29 cellular contexts compared by ENCODE assay signal in genomic region chr12:119615518-119616475, GRCh38. TPM values are rescaled to one million over a fixed set of nuclear protein-coding genes. Genes with fewer than 3 reads are reported as not detected.
"Had no signal": no experiment of that assay in that cellular context is flagged by ENCODE, and none has a peak within 500 bp of the region (broad histone marks: within the 10 kb centered on the region; RNA-seq: fewer than 3 reads in every experiment).

No MANE protein-coding gene starts in this region.

- H3K27ac Mint-ChIP-seq: natural killer cell treated with Interleukin-12 subunit alpha and Interleukin-12 subunit beta and Interleukin-15 and Interleukin-18, amount 100 ng/mL, for 72 hours; stimulated activated effector memory CD8-positive, alpha-beta T cell treated with anti-CD3 and anti-CD28 coated beads, Interleukin-12 subunit alpha, Interleukin-12 subunit beta, amount 100 ng/mL, for 72 hours had no signal

- H3K4me3 ChIP-seq: coronary artery, esophagus squamous epithelium, gastroesophageal sphincter, heart left ventricle, hepatocyte, lower lobe of right lung, pancreas, stomach, testis, tibial nerve, upper lobe of right lung, uterus had no signal

- H3K4me1 Mint-ChIP-seq: naive B cell; neural crest cell; stimulated activated effector memory CD8-positive, alpha-beta T cell treated with anti-CD3 and anti-CD28 coated beads, Interleukin-12 subunit alpha, Interleukin-12 subunit beta, amount 100 ng/mL, for 72 hours had no signal

- DNase-seq: dermis blood vessel endothelial cell; effector memory CD4-positive, alpha-beta T cell; erythroblast; esophagus squamous epithelium; foreskin fibroblast; heart left ventricle; kidney glomerular epithelial cell; left colon; left ventricle myocardium superior; lower lobe of right lung; naive B cell; pancreas; stimulated activated CD4-positive, alpha-beta T cell treated with anti-CD3 and anti-CD28 coated beads, Interleukin-2, amount 100 ng/mL, for 24 hours; stimulated activated CD4-positive, alpha-beta T cell treated with anti-CD3 and anti-CD28 coated beads, Interleukin-4, amount 100 ng/mL, for 24 hours; stimulated activated naive CD4-positive, alpha-beta T cell treated with Interleukin-2 at 50 U/mL for 16 hours; stomach; testis; upper lobe of right lung; uterus had no signal

- H3K27me3 ChIP-seq: hepatocyte, neutrophil, pancreas, stomach, testis, tibial nerve, upper lobe of right lung, uterus had no signal

- H3K36me3 Mint-ChIP-seq: stimulated activated effector memory CD8-positive, alpha-beta T cell treated with anti-CD3 and anti-CD28 coated beads, Interleukin-12 subunit alpha, Interleukin-12 subunit beta, amount 100 ng/mL, for 72 hours had no signal

- H3K4me2 ChIP-seq: hepatocyte had no signal

- ATAC-seq: gastroesophageal sphincter; heart left ventricle; left colon; left ventricle myocardium superior; lower lobe of right lung; natural killer cell treated with Interleukin-12 subunit alpha and Interleukin-12 subunit beta and Interleukin-15 and Interleukin-18, amount 100 ng/mL, for 72 hours; pancreas; sciatic nerve; stimulated activated effector memory CD8-positive, alpha-beta T cell treated with anti-CD3 and anti-CD28 coated beads, Interleukin-12 subunit alpha, Interleukin-12 subunit beta, amount 100 ng/mL, for 72 hours; upper lobe of right lung had no signal

- H3K9me3 ChIP-seq: esophagus squamous epithelium, gastroesophageal sphincter, lower lobe of right lung, neutrophil, pancreas, stomach, testis, tibial nerve, upper lobe of right lung, uterus had no signal

- H3K9me3 Mint-ChIP-seq: stimulated activated effector memory CD8-positive, alpha-beta T cell treated with anti-CD3 and anti-CD28 coated beads, Interleukin-12 subunit alpha, Interleukin-12 subunit beta, amount 100 ng/mL, for 72 hours had no signal

- H3K79me2 ChIP-seq: hepatocyte had no signal

- H3K4me3 Mint-ChIP-seq: naive B cell; natural killer cell treated with Interleukin-12 subunit alpha and Interleukin-12 subunit beta and Interleukin-15 and Interleukin-18, amount 100 ng/mL, for 72 hours; neural crest cell; stimulated activated effector memory CD8-positive, alpha-beta T cell treated with anti-CD3 and anti-CD28 coated beads, Interleukin-12 subunit alpha, Interleukin-12 subunit beta, amount 100 ng/mL, for 72 hours had no signal

- H2AFZ ChIP-seq: hepatocyte had no signal

- H3K4me1 ChIP-seq: esophagus squamous epithelium, gastroesophageal sphincter, heart left ventricle, lower lobe of right lung, pancreas, stomach, testis, tibial nerve, upper lobe of right lung, uterus had no signal

- H3K36me3 ChIP-seq: esophagus squamous epithelium, gastroesophageal sphincter, heart left ventricle, lower lobe of right lung, neutrophil, pancreas, stomach, tibial nerve, upper lobe of right lung, uterus had no signal

- H3K27ac ChIP-seq: coronary artery, esophagus squamous epithelium, gastroesophageal sphincter, heart left ventricle, hepatocyte, lower lobe of right lung, neutrophil, pancreas, stomach, testis, tibial nerve, upper lobe of right lung, uterus had no signal

RNA-seq across cellular contexts. Expression of gene TMEM233, which starts 22.2 kb away (rescaled TPM):
- total RNA-seq: hepatocyte; mononuclear cell; natural killer cell treated with Interleukin-12 subunit alpha and Interleukin-12 subunit beta and Interleukin-15 and Interleukin-18, amount 100 ng/mL, for 72 hours; neural crest cell had no signal
- polyA plus RNA-seq: hepatocyte had no signal
